In genomic region chr3:141366285-141367037, GRCh38 we compare ENCODE assay signal across 8 cellular contexts. TPM values are rescaled to one million over a fixed set of nuclear protein-coding genes. Genes with fewer than 3 reads are reported as not detected.
DNase-seq lines count a peak whose midpoint lies in the region; ATAC-seq and TF ChIP-seq lines count a peak whose summit lies in the region.

No MANE protein-coding gene starts in this region.

- peak overlapping the region; percentile 22 for H3K4me2 ChIP-seq in hepatocyte

- H3K27ac ChIP-seq in adrenal gland (peak overlapping the region; percentile 82 to 99 (median 89)), hepatocyte (peak overlapping the region; percentile 98), stomach (peak overlapping the region; percentile 52 to 93 (median 87))

- no peak for TF ChIP-seq POLR2A in adrenal gland (IDR thresholded peaks at IDR 0.05)
- no peak for TF ChIP-seq POLR2A in stomach (IDR thresholded peaks at IDR 0.05)

- no peak for TF ChIP-seq EP300 in stomach (IDR thresholded peaks at IDR 0.05)

- H3K27me3 ChIP-seq in adrenal gland (no peaks in the 10 kb centered on the region), hepatocyte (no peaks in the 10 kb centered on the region), stomach (no peaks in the 10 kb centered on the region)

- H3K4me3 ChIP-seq in HFF-Myc (replicated peaks; ENCODE audit: low read depth, low read length) = peak overlapping the region; percentile 10
- no peak overlapping the region for H3K4me3 ChIP-seq in adrenal gland
- H3K4me3 ChIP-seq in hepatocyte = no peak overlapping the region
- no peak overlapping the region for H3K4me3 ChIP-seq in stomach

- ATAC-seq in GM21367 (IDR thresholded peaks at IDR 0.05; ENCODE audit: unreplicated experiment) = no peak

- H3K36me3 ChIP-seq in adrenal gland (replicated peaks in 1 of 2) (no peaks in the 10 kb centered on the region), hepatocyte (replicated peaks; ENCODE audit: insufficient read depth, low read depth) (no peaks in the 10 kb centered on the region), stomach (no peaks in the 10 kb centered on the region)

- 71 to 77% (median 73%) methylated on average over 4 to 5 of the region's 5 CpGs for WGBS in adrenal gland, 4 donors
- WGBS in hepatocyte (ENCODE audit: low lambda C conversion rate, missing lambda C conversion rate) = 70% methylated on average over 5 of the region's 5 CpGs
- 49 to 54% (median 51%) methylated on average over 5 of the region's 5 CpGs for WGBS in stomach, 5 donors

- DNase-seq in HFF-Myc (ENCODE audit: extremely low read depth, low read depth) = peak; percentile 96
- peak in 6 of 7 donors; percentile 19 to 70 (median 42) for DNase-seq in adrenal gland
- DNase-seq in hepatocyte (ENCODE audit: low spot score) = peak; percentile 63
- DNase-seq in stomach = peak; percentile 75
- no peak for DNase-seq in activated gamma-delta T cell treated with Interleukin-2 at 50 U/mL for 16 hours
- DNase-seq in globus pallidus (ENCODE audit: low spot score) = no peak
- DNase-seq in effector CD4-positive, alpha-beta T cell = no peak

- H3K9me2 ChIP-seq in hepatocyte (replicated peaks; ENCODE audit: insufficient read depth) = no peaks in the 10 kb centered on the region

- no peak overlapping the region for H2AFZ ChIP-seq in hepatocyte

- TF ChIP-seq CTCF in HFF-Myc (IDR thresholded peaks at IDR 0.05; ENCODE audit: low read depth, low read length, missing control alignments) (peak; percentile 21), adrenal gland (IDR thresholded peaks at IDR 0.05) (peak in 1 of 6 experiments; percentile 5), hepatocyte (IDR thresholded peaks at IDR 0.05; ENCODE audit: poor library complexity) (no peak), stomach (IDR thresholded peaks at IDR 0.05) (no peak)

- H3K9me3 ChIP-seq in adrenal gland (replicated peaks in 1 of 3) (peaks cover 0 to 5% (median 0%) of the 10 kb centered on the region in 3 donors), hepatocyte (ENCODE audit: low read depth) (no peaks in the 10 kb centered on the region), stomach (no peaks in the 10 kb centered on the region)

- H3K4me1 ChIP-seq in adrenal gland (replicated peaks in 1 of 2) = peaks cover 44 to 47% of the 10 kb centered on the region in 2 donors
- peaks cover 37% of the 10 kb centered on the region for H3K4me1 ChIP-seq in hepatocyte (ENCODE audit: insufficient read depth)
- peaks cover 28 to 50% (median 41%) of the 10 kb centered on the region in 4 donors for H3K4me1 ChIP-seq in stomach

- intact Hi-C loops in adrenal gland (cut with DNase I) = no loop called here
- intact Hi-C loops in stomach (cut with DNase I; ENCODE audit: low total_unique reads) = no loop called here

- no peaks in the 10 kb centered on the region for H4K20me1 ChIP-seq in hepatocyte (ENCODE audit: insufficient read depth, poor library complexity, severe bottlenecking)

- H3K79me2 ChIP-seq in hepatocyte = peaks cover 3% of the 10 kb centered on the region

RNA-seq across cellular contexts. Expression of gene ZBTB38, which starts 1.8 kb away (rescaled TPM):
- total RNA-seq in adrenal gland (100 to 1,000 TPM; 116 to 231 (median 167) TPM), hepatocyte (122 and 140 TPM in 2 replicates), stomach (100 to 1,000 TPM in 1 of 5 donors, 10 to 100 TPM in 4; 26.9 to 253 (median 64.3) TPM)
- polyA plus RNA-seq in adrenal gland (10 to 100 TPM; 12.0 to 73.9 (median 14.5) TPM), hepatocyte (31.6 and 32.7 TPM in 2 replicates), stomach (10 to 100 TPM in 1 of 3 donors, 1 to 10 TPM in 2; 5.3 to 10.7 (median 9.5) TPM)

Comparison
In these comparisons a context has a peak if more than half of its experiments do, and no peak if none do; other contexts are left out.
1. DNase-seq: peak in HFF-Myc (single experiment), adrenal gland (6 of 7), hepatocyte (single experiment) and stomach (single experiment); none in activated gamma-delta T cell treated with Interleukin-2 at 50 U/mL for 16 hours (single experiment), globus pallidus (single experiment) and effector CD4-positive, alpha-beta T cell (single experiment).
2. Peak in every context shown above with its lines, with median percentiles within 50 percentile points of each other: H3K27ac ChIP-seq.